ENCODE assay signal across 8 cellular contexts in genomic region chr2:211085056-211085680, GRCh38.
DNase-seq lines count a peak whose midpoint lies in the region; ATAC-seq and TF ChIP-seq lines count a peak whose summit lies in the region.

No MANE protein-coding gene starts in this region.

- no peak overlapping the region for H3K27ac Mint-ChIP-seq in type B pancreatic cell

- DNase-seq in DMS153 (lab: John Stamatoyannopoulos, UW) (peak; percentile 11), HuH-7.5 (ENCODE audit: low spot score) (peak; percentile 12), SK-N-DZ (ENCODE audit: low spot score) (peak; percentile 47), glomerular visceral epithelial cell (ENCODE audit: extremely low spot score) (peak; percentile 56), type B pancreatic cell (ENCODE audit: extremely low spot score, unreplicated experiment) (no peak), MV-4-11 (lab: John Stamatoyannopoulos, UW) (no peak)
- DNase-seq in stimulated activated CD4-positive, alpha-beta T cell treated with anti-CD3 and anti-CD28 coated beads, Interleukin-1b, Interleukin-23, amount 100 ng/mL, for 48 hours = no peak

- ATAC-seq in GM19438 (IDR thresholded peaks at IDR 0.05; ENCODE audit: low read depth, unreplicated experiment) = peak; percentile 77

- no peaks in the 10 kb centered on the region for H3K36me3 Mint-ChIP-seq in type B pancreatic cell

- no peak overlapping the region for H3K4me3 Mint-ChIP-seq in type B pancreatic cell

- H3K4me1 Mint-ChIP-seq in type B pancreatic cell (ENCODE audit: unreplicated experiment) = peaks cover 4% of the 10 kb centered on the region

- H3K27me3 Mint-ChIP-seq in type B pancreatic cell = peaks cover 2% of the 10 kb centered on the region

- no peaks in the 10 kb centered on the region for H3K9me3 Mint-ChIP-seq in type B pancreatic cell

- TF ChIP-seq CTCF in type B pancreatic cell (conservative IDR thresholded peaks at IDR 0.05) = peak; percentile 84

Comparison
In these comparisons a context has a peak if more than half of its experiments do, and no peak if none do; other contexts are left out.
1. DNase-seq: peak in DMS153 (single experiment), HuH-7.5 (single experiment), SK-N-DZ (single experiment) and glomerular visceral epithelial cell (single experiment); none in type B pancreatic cell (single experiment), MV-4-11 (single experiment) and stimulated activated CD4-positive, alpha-beta T cell treated with anti-CD3 and anti-CD28 coated beads, Interleukin-1b, Interleukin-23, amount 100 ng/mL, for 48 hours (single experiment).